8 cellular contexts compared by ENCODE assay signal in the genomic region with DNA sequence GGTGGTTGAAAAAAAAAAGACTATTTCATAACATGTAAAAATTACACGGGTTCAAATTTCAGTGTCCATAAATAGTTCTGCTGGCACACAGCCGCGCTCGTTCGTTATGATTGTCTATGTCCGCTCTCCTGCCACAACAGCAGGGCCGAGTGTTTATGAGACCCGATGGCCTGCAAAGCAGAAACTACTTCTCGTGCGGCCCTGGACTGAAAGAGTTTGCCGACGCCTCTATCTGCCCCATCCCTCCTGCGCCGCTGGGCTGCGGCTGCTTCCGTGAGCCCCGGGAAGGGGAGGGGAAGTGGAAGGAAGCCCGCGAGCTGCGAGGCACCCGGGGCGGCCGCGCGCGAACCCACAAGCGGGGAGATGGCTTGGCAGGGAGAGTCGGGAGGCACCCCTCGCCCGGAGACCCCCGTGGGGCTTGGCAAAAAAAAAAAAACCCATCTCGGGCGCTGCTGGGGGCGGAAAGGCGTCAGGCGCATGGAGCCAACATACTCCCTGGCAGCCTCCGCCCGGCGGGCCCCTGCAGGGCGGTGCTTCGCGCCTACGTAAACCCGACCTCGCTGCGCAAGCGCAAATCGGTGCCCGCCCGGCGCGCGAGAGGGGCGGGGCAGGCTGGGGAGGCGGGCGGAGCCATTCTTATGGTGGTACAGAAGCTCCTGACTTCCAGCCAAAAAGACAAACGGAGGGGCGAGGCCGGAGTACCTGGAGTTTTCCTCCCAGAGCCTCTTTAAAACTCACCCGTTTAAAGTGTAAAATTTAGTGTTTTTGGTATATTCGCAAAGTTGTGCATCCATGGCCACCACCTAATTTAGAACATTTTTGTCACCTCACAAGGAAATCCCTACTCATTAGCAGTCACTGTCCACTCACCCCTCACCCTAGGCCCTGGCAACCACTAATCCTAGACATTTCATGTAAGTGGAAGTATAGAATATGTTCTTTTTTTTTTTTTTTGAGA. TPM values are rescaled to one million over a fixed set of nuclear protein-coding genes. Genes with fewer than 3 reads are reported as not detected.
DNase-seq lines count a peak whose midpoint lies in the region; FAIRE-seq and TF ChIP-seq lines count a peak whose summit lies in the region.

No MANE protein-coding gene starts in this region.

- TF ChIP-seq CTCF in MM.1S (IDR thresholded peaks at IDR 0.05; ENCODE audit: low read length), result no peak

- peak overlapping the region; percentile 84 for H3K27ac ChIP-seq in MM.1S (ENCODE audit: low read length)

- H3K4me1 ChIP-seq in HAP-1 (peaks cover 6% of the 10 kb centered on the region), MM.1S (ENCODE audit: low read length) (peaks cover 14% of the 10 kb centered on the region)

- FAIRE-seq in G401.6 (lab: Jason Lieb, UNC) (peak; percentile 92), frontal cortex (lab: Jason Lieb, UNC) (no peak)

- H3K4me3 ChIP-seq in HAP-1 (peak overlapping the region; percentile 52), MM.1S (ENCODE audit: low read length) (peak overlapping the region; percentile 69)

- H3K27me3 ChIP-seq in HAP-1 (ENCODE audit: low read depth) (no peaks in the 10 kb centered on the region), MM.1S (replicated peaks; ENCODE audit: insufficient read depth, low read length) (no peaks in the 10 kb centered on the region)

- in situ Hi-C loops in HAP-1 (cut with MboI; ENCODE audit: low sequenced_read_pairs), result loop anchor here (25.0 kb wide), 1 partner anchor 204 kb away; a partner anchor contains a TSS

- no peaks in the 10 kb centered on the region for H3K79me2 ChIP-seq in MM.1S (ENCODE audit: low read length)

- H3K9ac ChIP-seq in MM.1S (ENCODE audit: low read length), result peak overlapping the region; percentile 92

- no peaks in the 10 kb centered on the region for H3K9me2 ChIP-seq in MM.1S (replicated peaks; ENCODE audit: insufficient read depth, low read length)

- H3K4me2 ChIP-seq in MM.1S (ENCODE audit: low read depth, low read length), result peak overlapping the region; percentile 68

- no peaks in the 10 kb centered on the region for H3K36me3 ChIP-seq in HAP-1 (replicated peaks)
- no peaks in the 10 kb centered on the region for H3K36me3 ChIP-seq in MM.1S (replicated peaks; ENCODE audit: insufficient read depth, low read length)

- H2AFZ ChIP-seq in MM.1S (ENCODE audit: low read length), result peak overlapping the region; percentile 90

- no peaks in the 10 kb centered on the region for H4K20me1 ChIP-seq in MM.1S (ENCODE audit: insufficient read depth, low read length)

- DNase-seq in HAP-1 (ENCODE audit: low spot score in 2 of 2) (peak; percentile 90 to 95), MM.1S (peak; percentile 97), SIG-M5 treated with dmso at 0.1 percent for 504 hours (lab: John Stamatoyannopoulos, UW; ENCODE audit: unreplicated experiment) (peak; percentile 92), frontal cortex (ENCODE audit: low spot score in 2 of 2) (peak; percentile 94 to 96), non-pigmented ciliary epithelial cell (ENCODE audit: low read depth) (peak; percentile 46), superior temporal gyrus (ENCODE audit: extremely low spot score) (peak; percentile 91)
- peak; percentile 82 to 88 (median 84) for DNase-seq in activated naive CD4-positive, alpha-beta T cell (lab: John Stamatoyannopoulos, UW)

- H3K9me3 ChIP-seq in HAP-1, result no peaks in the 10 kb centered on the region
- no peaks in the 10 kb centered on the region for H3K9me3 ChIP-seq in MM.1S (replicated peaks; ENCODE audit: insufficient read depth, low read length)

- H3F3A ChIP-seq in MM.1S (ENCODE audit: insufficient read depth, low read length), result peaks cover 11% of the 10 kb centered on the region; the same call in 1 of the 2 replicates

RNA-seq across cellular contexts. Expression of a gene that starts 8.3 kb away (rescaled TPM):
- total RNA-seq in frontal cortex, result 14.7 TPM

RNA-seq across cellular contexts. Expression of a gene that starts 55.7 kb away (rescaled TPM):
- total RNA-seq in frontal cortex, result 29.8 TPM

Comparison
In these comparisons a context has a peak if more than half of its experiments do, and no peak if none do; other contexts are left out.
1. Peak in every context shown above with its lines: DNase-seq, H3K4me3 ChIP-seq and H3K27ac ChIP-seq.
2. DNase-seq: peak in every context shown above with its lines; median percentile 97 in MM.1S; 95 in frontal cortex; 92 in HAP-1; 92 in SIG-M5 treated with dmso at 0.1 percent for 504 hours; 91 in superior temporal gyrus; 84 in activated naive CD4-positive, alpha-beta T cell; 46 in non-pigmented ciliary epithelial cell.